1 cellular context compared by ENCODE assay signal in the genomic region with DNA sequence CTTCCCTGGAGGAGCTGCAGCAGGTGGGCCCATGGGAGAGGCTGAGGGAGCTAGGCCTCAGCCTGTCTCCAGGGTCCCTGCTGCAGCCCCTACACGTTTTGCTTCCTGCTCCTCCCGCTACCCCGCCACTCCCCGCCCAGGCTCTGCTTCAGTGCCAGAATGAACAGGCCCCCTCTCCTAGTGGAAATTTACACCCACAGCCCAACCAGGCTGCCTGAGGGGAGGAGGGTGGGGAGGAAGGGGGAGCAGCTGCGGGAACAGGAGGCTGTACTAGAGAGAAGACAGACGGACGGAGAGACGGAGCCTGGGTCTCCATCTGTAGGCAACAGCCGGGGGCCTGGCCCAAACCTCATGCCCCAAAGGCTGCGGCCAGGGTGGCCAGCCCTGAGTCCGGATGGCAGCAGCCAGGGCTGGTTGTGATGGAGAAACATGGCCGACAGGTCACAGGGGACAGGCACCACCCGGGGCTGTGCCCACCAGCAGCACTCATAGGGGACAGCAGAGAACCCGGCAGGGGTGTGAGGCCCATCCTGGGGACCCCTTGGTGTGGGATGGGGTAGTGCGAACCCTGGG.
TF ChIP-seq lines count a peak whose summit lies in the region.

No MANE protein-coding gene starts in this region.

TF ChIP-seq in SK-N-SH treated with all-trans-retinoic acid at 6 μM for 48 hours, 23 proteins besides CTCF, POLR2A, EP300 and RAD21 (continued from another document):
- TF ChIP-seq PATZ1 (CRISPR knock-in tag; IDR thresholded peaks at IDR 0.05; ENCODE audit: borderline replicate concordance) (no peak), ZC3H10 (CRISPR knock-in tag; IDR thresholded peaks at IDR 0.05) (no peak)
